Comparison of ENCODE assay signal across 9 cellular contexts in the genomic region with DNA sequence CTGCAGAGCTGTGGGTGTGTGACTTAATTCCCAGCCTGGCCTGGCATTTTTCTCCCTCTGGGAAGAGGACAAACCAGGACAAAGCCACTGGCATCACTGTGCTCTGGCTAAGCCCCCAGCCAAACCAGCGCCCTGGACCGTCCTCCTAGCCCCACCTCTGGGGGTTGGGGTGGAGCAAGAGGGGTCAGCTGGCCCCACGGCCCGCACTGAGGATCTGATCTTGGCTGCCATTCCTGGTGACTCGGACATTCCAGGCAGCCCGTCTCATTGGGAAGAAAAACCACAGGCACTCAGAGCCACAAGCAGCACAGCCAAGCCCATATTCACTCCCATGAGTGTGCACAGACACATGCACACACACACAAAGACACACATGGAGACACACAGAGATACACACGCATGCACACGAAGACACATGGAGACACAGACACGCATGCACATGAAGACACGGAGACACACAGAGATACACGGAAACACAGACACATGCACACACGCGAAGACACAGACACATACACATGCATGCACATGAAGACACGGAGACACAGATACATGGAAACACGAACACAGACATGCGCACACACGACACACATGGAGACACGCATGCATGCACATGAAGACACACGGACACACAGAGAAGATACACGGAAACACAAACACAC. TPM values are rescaled to one million over a fixed set of nuclear protein-coding genes. Genes with fewer than 3 reads are reported as not detected.
DNase-seq lines count a peak whose midpoint lies in the region; ATAC-seq and TF ChIP-seq lines count a peak whose summit lies in the region.
"Had no signal": no experiment of that assay in that cellular context is flagged by ENCODE, and none has a peak within 500 bp of the region (broad histone marks: within the 10 kb centered on the region; RNA-seq: fewer than 3 reads in every experiment).

No MANE protein-coding gene starts in this region.

- POLR2A ChIA-PET in activated CD4-positive, alpha-beta memory T cell treated with anti-CD3 and anti-CD28 coated beads, Interleukin-2, amount 10 ng/mL, durations not matched to agents 7 days and 5 days (lab: Charles Lee), result no interaction called here

- peaks cover 2% of the 10 kb centered on the region for H3K9me3 Mint-ChIP-seq in activated CD4-positive, alpha-beta memory T cell treated with anti-CD3 and anti-CD28 coated beads, Interleukin-2, amount 10 ng/mL, durations not matched to agents 7 days and 5 days
- H3K9me3 Mint-ChIP-seq: activated CD4-positive, alpha-beta T cell treated with anti-CD3 and anti-CD28 coated beads, Interleukin-2, amount 10 ng/mL, durations not matched to agents 24 days and 14 days had no signal

- CTCF ChIA-PET in activated CD4-positive, alpha-beta memory T cell treated with anti-CD3 and anti-CD28 coated beads, Interleukin-2, amount 10 ng/mL, durations not matched to agents 7 days and 5 days (lab: Charles Lee), result no interaction called here

- H3K9me2 ChIP-seq in GM23248 (ENCODE audit: insufficient read depth), result no peaks in the 10 kb centered on the region

- WGBS in GM23248 (ENCODE audit: low coverage in 1 of 2, low lambda C conversion rate in 2 of 2, missing lambda C conversion rate in 2 of 2), 2 experiments, result 20 to 21% methylated on average over 20 of the region's 20 CpGs
- 70 to 78% methylated on average over 20 of the region's 20 CpGs for whole genome bisulfite sequencing in sigmoid colon, 2 donors
- WGBS in testis, 2 donors, result 79 to 82% methylated on average over 15 to 20 of the region's 20 CpGs

- no peaks in the 10 kb centered on the region for H3K36me3 Mint-ChIP-seq in activated CD4-positive, alpha-beta memory T cell treated with anti-CD3 and anti-CD28 coated beads, Interleukin-2, amount 10 ng/mL, durations not matched to agents 7 days and 5 days (ENCODE audit: low read depth)

- H3F3A ChIP-seq in GM23248 (ENCODE audit: insufficient read depth), result peaks cover 28% of the 10 kb centered on the region

- DNase-seq in GM23248 (peak; percentile 98), amniotic stem cell (lab: John Stamatoyannopoulos, UW) (peak; percentile 87), left ventricle myocardium inferior (peak; percentile 65), sigmoid colon (peak; percentile 92), NCI-H345 (lab: John Stamatoyannopoulos, UW) (no peak), testis (no peak)
- no peak for DNase-seq in activated CD4-positive, alpha-beta memory T cell treated with anti-CD3 and anti-CD28 coated beads, Interleukin-2, amount 10 ng/mL, durations not matched to agents 7 days and 5 days
- DNase-seq: activated CD4-positive, alpha-beta T cell treated with anti-CD3 and anti-CD28 coated beads, Interleukin-2, amount 10 ng/mL, durations not matched to agents 24 days and 14 days had no signal

- no peak for TF ChIP-seq CTCF in left ventricle myocardium inferior (IDR thresholded peaks at IDR 0.05; ENCODE audit: borderline replicate concordance)
- no peak for TF ChIP-seq CTCF in sigmoid colon (IDR thresholded peaks at IDR 0.05)
- TF ChIP-seq CTCF in testis (IDR thresholded peaks at IDR 0.05), result no peak

- H4K20me1 ChIP-seq in GM23248 (ENCODE audit: insufficient read depth), result no peaks in the 10 kb centered on the region

- no peak for TF ChIP-seq POLR2A in sigmoid colon (IDR thresholded peaks at IDR 0.05)
- no peak for TF ChIP-seq POLR2A in testis (IDR thresholded peaks at IDR 0.05)

- H3K9me3 ChIP-seq in GM23248 (ENCODE audit: low read depth) (no peaks in the 10 kb centered on the region), left ventricle myocardium inferior (replicated peaks) (no peaks in the 10 kb centered on the region), sigmoid colon (no peaks in the 10 kb centered on the region), testis (no peaks in the 10 kb centered on the region)

- peak overlapping the region; percentile 96 for H3K9ac ChIP-seq in GM23248

- H3K4me1 ChIP-seq in GM23248 (ENCODE audit: insufficient read depth) (peaks cover 36% of the 10 kb centered on the region), left ventricle myocardium inferior (peaks cover 46% of the 10 kb centered on the region), sigmoid colon (peaks cover 0 to 64% (median 53%) of the 10 kb centered on the region in 4 donors), testis (peaks cover 33% of the 10 kb centered on the region)

- intact Hi-C loops in left ventricle myocardium inferior (cut with micrococcal nuclease), result no loop called here
- intact Hi-C loops in sigmoid colon (cut with DNase I), result no loop called here
- intact Hi-C loops in testis (cut with DNase I; ENCODE audit: low total_unique reads), result no loop called here

- peaks cover 37% of the 10 kb centered on the region for H3K79me2 ChIP-seq in GM23248 (ENCODE audit: insufficient read depth)

- peak overlapping the region; percentile 99 for H3K27ac ChIP-seq in GM23248
- peak overlapping the region; percentile 84 for H3K27ac ChIP-seq in left ventricle myocardium inferior (replicated peaks)
- peak overlapping the region; percentile 86 to 95 (median 94) for H3K27ac ChIP-seq in sigmoid colon
- H3K27ac ChIP-seq in testis, result peak overlapping the region in 1 of 2 donors; percentile 90

- peak overlapping the region; percentile 35; the same call in 1 of the 2 replicates for H3K4me3 ChIP-seq in GM23248
- H3K4me3 ChIP-seq in left ventricle myocardium inferior, result no peak overlapping the region
- no peak overlapping the region for H3K4me3 ChIP-seq in sigmoid colon
- H3K4me3 ChIP-seq in testis, result no peak overlapping the region

- H3K27me3 ChIP-seq in GM23248 (replicated peaks; ENCODE audit: insufficient read depth) (no peaks in the 10 kb centered on the region), left ventricle myocardium inferior (ENCODE audit: low read depth) (peaks cover 55% of the 10 kb centered on the region), sigmoid colon (no peaks in the 10 kb centered on the region), testis (no peaks in the 10 kb centered on the region)

- H3K4me2 ChIP-seq in GM23248 (ENCODE audit: unreplicated experiment), result peak overlapping the region; percentile 82

- H3K4me3 Mint-ChIP-seq in activated CD4-positive, alpha-beta memory T cell treated with anti-CD3 and anti-CD28 coated beads, Interleukin-2, amount 10 ng/mL, durations not matched to agents 7 days and 5 days, result no peak overlapping the region
- H3K4me3 Mint-ChIP-seq: activated CD4-positive, alpha-beta T cell treated with anti-CD3 and anti-CD28 coated beads, Interleukin-2, amount 10 ng/mL, durations not matched to agents 24 days and 14 days had no signal

- ATAC-seq in HG03135 (IDR thresholded peaks at IDR 0.05; ENCODE audit: unreplicated experiment), result no peak

- H3K27ac Mint-ChIP-seq in activated CD4-positive, alpha-beta memory T cell treated with anti-CD3 and anti-CD28 coated beads, Interleukin-2, amount 10 ng/mL, durations not matched to agents 7 days and 5 days, result no peak overlapping the region
- H3K27ac Mint-ChIP-seq: activated CD4-positive, alpha-beta T cell treated with anti-CD3 and anti-CD28 coated beads, Interleukin-2, amount 10 ng/mL, durations not matched to agents 24 days and 14 days had no signal

- peaks cover 13% of the 10 kb centered on the region for H3K4me1 Mint-ChIP-seq in activated CD4-positive, alpha-beta memory T cell treated with anti-CD3 and anti-CD28 coated beads, Interleukin-2, amount 10 ng/mL, durations not matched to agents 7 days and 5 days

- H3K36me3 ChIP-seq in GM23248 (ENCODE audit: low read depth) (no peaks in the 10 kb centered on the region), left ventricle myocardium inferior (no peaks in the 10 kb centered on the region), sigmoid colon (no peaks in the 10 kb centered on the region), testis (ENCODE audit: low read depth, missing control alignments) (no peaks in the 10 kb centered on the region)

- in situ Hi-C loops in GM23248 (cut with MboI), result no loop called here

- peaks cover 18% of the 10 kb centered on the region for H3K27me3 Mint-ChIP-seq in activated CD4-positive, alpha-beta memory T cell treated with anti-CD3 and anti-CD28 coated beads, Interleukin-2, amount 10 ng/mL, durations not matched to agents 7 days and 5 days

- TF ChIP-seq EP300 in sigmoid colon (IDR thresholded peaks at IDR 0.05), result no peak

- no peak overlapping the region for H2AFZ ChIP-seq in GM23248

RNA-seq across cellular contexts. Expression of gene MXRA8, which starts 2.3 kb away (rescaled TPM):
- 1,040 and 1,228 TPM in 2 replicates for total RNA-seq in GM23248 (2014; rRNA removed; shearing (Covaris generic))
- 584 and 609 TPM in 2 replicates for polyA plus RNA-seq in GM23248 (2016; fragmentation: Nextera tagmentation; extraction: Ambion mirVana)
- total RNA-seq in left ventricle myocardium inferior, result 20.2 TPM
- total RNA-seq in sigmoid colon, result 100 to 1,000 TPM in 3 of 4 donors, 10 to 100 TPM in 1; 78.8 to 234 (median 114) TPM
- 10 to 100 TPM in 2 of 3 donors, 1 to 10 TPM in 1; 2.8 to 26.2 (median 22.2) TPM for polyA plus RNA-seq in sigmoid colon
- total RNA-seq in activated CD4-positive, alpha-beta memory T cell treated with anti-CD3 and anti-CD28 coated beads, Interleukin-2, amount 10 ng/mL, durations not matched to agents 7 days and 5 days, result under 1 TPM; 0.18 to 0.23 TPM
- total RNA-seq in testis, result 100 to 1,000 TPM in 1 of 2 donors, 10 to 100 TPM in 1; 60.2 to 102 TPM
- 63.3 TPM for polyA plus RNA-seq in testis (ENCODE audit: insufficient read depth, low read depth, low replicate concordance)

RNA-seq across cellular contexts. Expression of gene DVL1, which starts 11.4 kb away (rescaled TPM):
- total RNA-seq in GM23248 (2014; rRNA removed; shearing (Covaris generic)), result 113 and 119 TPM in 2 replicates
- polyA plus RNA-seq in GM23248 (2016; fragmentation: Nextera tagmentation; extraction: Ambion mirVana), result 8.6 and 9.9 TPM in 2 replicates
- 93.0 TPM for total RNA-seq in left ventricle myocardium inferior
- total RNA-seq in sigmoid colon, result 10 to 100 TPM; 50.7 to 85.0 (median 61.9) TPM
- 10 to 100 TPM; 25.8 to 59.9 (median 36.3) TPM for polyA plus RNA-seq in sigmoid colon
- total RNA-seq in activated CD4-positive, alpha-beta memory T cell treated with anti-CD3 and anti-CD28 coated beads, Interleukin-2, amount 10 ng/mL, durations not matched to agents 7 days and 5 days, result 10 to 100 TPM; 36.0 to 37.8 TPM
- 100 to 1,000 TPM; 169 to 183 TPM for total RNA-seq in testis
- polyA plus RNA-seq in testis (ENCODE audit: insufficient read depth, low read depth, low replicate concordance), result 65.8 TPM

RNA-seq across cellular contexts. Expression of gene AURKAIP1, which starts 14.4 kb away (rescaled TPM):
- 118 and 120 TPM in 2 replicates for total RNA-seq in GM23248 (2014; rRNA removed; shearing (Covaris generic))
- polyA plus RNA-seq in GM23248 (2016; fragmentation: Nextera tagmentation; extraction: Ambion mirVana) (216 and 218 TPM in 2 replicates), sigmoid colon (100 to 1,000 TPM; 263 to 288 (median 271) TPM), testis (ENCODE audit: insufficient read depth, low read depth, low replicate concordance) (313 TPM)
- total RNA-seq in left ventricle myocardium inferior (219 TPM), sigmoid colon (100 to 1,000 TPM in 3 of 4 donors, 10 to 100 TPM in 1; 89.3 to 143 (median 124) TPM), testis (100 to 1,000 TPM; 224 to 328 TPM)
- total RNA-seq in activated CD4-positive, alpha-beta memory T cell treated with anti-CD3 and anti-CD28 coated beads, Interleukin-2, amount 10 ng/mL, durations not matched to agents 7 days and 5 days, result 100 to 1,000 TPM; 121 to 122 TPM

RNA-seq across cellular contexts. Expression of gene TAS1R3, which starts 29.6 kb away (rescaled TPM):
- 0.54 TPM in 1 of 2 replicates, not detected in the other for total RNA-seq in GM23248 (2014; rRNA removed; shearing (Covaris generic))
- 0.24 TPM in 1 of 2 replicates, not detected in the other for polyA plus RNA-seq in GM23248 (2016; fragmentation: Nextera tagmentation; extraction: Ambion mirVana)
- 0.93 TPM for total RNA-seq in left ventricle myocardium inferior
- total RNA-seq in sigmoid colon, result not detected
- under 1 TPM in 2 of 3 donors, not detected in 1; 0.60 to 0.64 TPM for polyA plus RNA-seq in sigmoid colon
- under 1 TPM; 0.75 to 0.78 TPM for total RNA-seq in activated CD4-positive, alpha-beta memory T cell treated with anti-CD3 and anti-CD28 coated beads, Interleukin-2, amount 10 ng/mL, durations not matched to agents 7 days and 5 days
- total RNA-seq in testis, result 1 to 10 TPM; 1.5 TPM
- 0.66 TPM for polyA plus RNA-seq in testis (ENCODE audit: insufficient read depth, low read depth, low replicate concordance)

RNA-seq across cellular contexts. Expression of gene CPTP, which starts 36.0 kb away (rescaled TPM):
- total RNA-seq in GM23248 (2014; rRNA removed; shearing (Covaris generic)), result 30.5 and 39.0 TPM in 2 replicates
- polyA plus RNA-seq in GM23248 (2016; fragmentation: Nextera tagmentation; extraction: Ambion mirVana), result 28.0 and 33.2 TPM in 2 replicates
- total RNA-seq in left ventricle myocardium inferior, result 99.2 TPM
- 10 to 100 TPM in 2 of 4 donors, 1 to 10 TPM in 2; 8.4 to 21.6 (median 10.5) TPM for total RNA-seq in sigmoid colon
- polyA plus RNA-seq in sigmoid colon, result 10 to 100 TPM; 41.4 to 57.1 (median 42.0) TPM
- 10 to 100 TPM; 19.8 to 21.9 TPM for total RNA-seq in activated CD4-positive, alpha-beta memory T cell treated with anti-CD3 and anti-CD28 coated beads, Interleukin-2, amount 10 ng/mL, durations not matched to agents 7 days and 5 days
- 10 to 100 TPM; 64.4 to 82.3 TPM for total RNA-seq in testis
- 129 TPM for polyA plus RNA-seq in testis (ENCODE audit: insufficient read depth, low read depth, low replicate concordance)

Comparison
In these comparisons a context has a peak if more than half of its experiments do, and no peak if none do; other contexts are left out.
1. DNase-seq: peak in GM23248 (single experiment), amniotic stem cell (single experiment), left ventricle myocardium inferior (single experiment) and sigmoid colon (single experiment); none in NCI-H345 (single experiment), activated CD4-positive, alpha-beta memory T cell treated with anti-CD3 and anti-CD28 coated beads, Interleukin-2, amount 10 ng/mL, durations not matched to agents 7 days and 5 days (single experiment) and testis (single experiment).
2. RNA of gene MXRA8, which starts 2.3 kb away (total RNA-seq): 1,040 to 1,228 TPM in GM23248, 78.8 to 234 TPM in sigmoid colon, 60.2 to 102 TPM in testis and 20.2 TPM in left ventricle myocardium inferior (single experiment); 0.18 to 0.23 TPM in activated CD4-positive, alpha-beta memory T cell treated with anti-CD3 and anti-CD28 coated beads, Interleukin-2, amount 10 ng/mL, durations not matched to agents 7 days and 5 days; every median in the first group is over 10 times any median in the second.